Comparison of ENCODE assay signal across 35 cellular contexts in the genomic region with DNA sequence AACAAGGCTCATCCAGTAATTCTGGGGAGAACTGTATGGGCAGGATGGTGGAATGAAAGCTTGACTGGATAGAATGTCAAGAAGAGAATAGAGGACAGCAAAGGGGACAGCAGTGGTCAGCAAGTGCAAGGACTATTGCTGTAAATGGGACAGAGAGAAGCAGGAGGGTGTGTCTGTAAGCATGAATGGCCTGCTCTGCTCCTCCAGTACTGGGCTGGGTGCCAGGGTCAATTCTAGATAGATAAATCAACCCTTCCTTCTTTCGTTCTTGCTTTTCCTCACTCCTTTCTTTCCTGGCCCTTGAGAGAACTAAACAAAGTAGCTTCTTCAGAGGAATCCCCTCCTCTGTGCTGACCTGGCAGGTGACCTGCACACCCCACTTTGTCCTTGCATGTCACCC.
"Had no signal": no experiment of that assay in that cellular context is flagged by ENCODE, and none has a peak within 500 bp of the region (broad histone marks: within the 10 kb centered on the region; RNA-seq: fewer than 3 reads in every experiment).

No MANE protein-coding gene starts in this region.

- H3K27ac Mint-ChIP-seq: activated CD4-positive, alpha-beta T cell treated with anti-CD3 and anti-CD28 coated beads, Interleukin-2, amount 10 ng/mL, durations not matched to agents 7 days and 5 days; activated CD8-positive, alpha-beta T cell treated with anti-CD3 and anti-CD28 coated beads, Interleukin-2, amount 10 ng/mL, durations not matched to agents 7 days and 5 days; activated naive CD4-positive, alpha-beta T cell treated with anti-CD3 and anti-CD28 coated beads for 36 hours; activated naive CD4-positive, alpha-beta T cell treated with anti-CD3 and anti-CD28 coated beads, Interleukin-2, amount 50 U/mL, for 72 hours; activated T-helper 1 cell treated with anti-CD3 and anti-CD28 coated beads, Interleukin-12 subunit alpha, Interleukin-12 subunit beta, Interleukin-2, Interleukin-4 antibody, amounts not matched to agents 30 ng/mL and 10 ng/mL and 1 ng/mL, durations not matched to agents 14 hours and 24 hours and 36 hours; brain; T-helper 1 cell treated with Interleukin-12 subunit alpha and Interleukin-12 subunit beta and Interleukin-4 antibody, amounts not matched to agents 30 μg/mL and 1 μg/mL, for 36 hours; T-helper 2 cell treated with Interferon-gamma antibody and Interleukin-4, amounts not matched to agents 5 μg/mL and 100 μg/mL, for 36 hours had no signal

- H3K4me3 Mint-ChIP-seq: activated CD4-positive, alpha-beta T cell treated with anti-CD3 and anti-CD28 coated beads, Interleukin-2, amount 10 ng/mL, durations not matched to agents 7 days and 5 days; activated CD8-positive, alpha-beta T cell treated with anti-CD3 and anti-CD28 coated beads, Interleukin-2, amount 10 ng/mL, durations not matched to agents 7 days and 5 days; activated naive CD4-positive, alpha-beta T cell treated with anti-CD3 and anti-CD28 coated beads for 36 hours; activated T-cell treated with anti-CD3 and anti-CD28 coated beads, Interleukin-2, amount 50 U/mL, for 4 hours; activated T-helper 1 cell treated with anti-CD3 and anti-CD28 coated beads, Interleukin-12 subunit alpha, Interleukin-12 subunit beta, Interleukin-2, Interleukin-4 antibody, amounts not matched to agents 30 ng/mL and 10 ng/mL and 1 ng/mL, durations not matched to agents 14 hours and 24 hours and 36 hours; brain; T-helper 1 cell treated with Interleukin-12 subunit alpha and Interleukin-12 subunit beta and Interleukin-4 antibody, amounts not matched to agents 30 μg/mL and 1 μg/mL, for 36 hours; T-helper 2 cell treated with Interferon-gamma antibody and Interleukin-4, amounts not matched to agents 5 μg/mL and 100 μg/mL, for 36 hours had no signal

- H3K9ac ChIP-seq: SK-N-SH had no signal

- H3K27me3 Mint-ChIP-seq: activated CD4-positive, alpha-beta T cell treated with anti-CD3 and anti-CD28 coated beads, Interleukin-2, amount 10 ng/mL, durations not matched to agents 7 days and 5 days; brain had no signal

- H3K36me3 ChIP-seq: Peyer's patch, SJSA1 had no signal

- DNase-seq: activated CD4-positive, alpha-beta T cell treated with anti-CD3 and anti-CD28 coated beads, Interleukin-2, amount 10 ng/mL, durations not matched to agents 7 days and 5 days; activated CD4-positive, alpha-beta T cell treated with anti-CD3 and anti-CD28 coated beads, Interleukin-2, amount 50 U/mL, for 48 hours; activated CD8-positive, alpha-beta memory T cell treated with anti-CD3 and anti-CD28 coated beads, Interleukin-2, amount 50 U/mL, for 4 hours; activated CD8-positive, alpha-beta T cell treated with anti-CD3 and anti-CD28 coated beads, Interleukin-2, amount 10 ng/mL, durations not matched to agents 7 days and 5 days; activated gamma-delta T cell treated with Interleukin-2 at 50 U/mL for 16 hours; activated naive CD4-positive, alpha-beta T cell treated with anti-CD3 and anti-CD28 coated beads for 36 hours; activated T-cell treated with anti-CD3 and anti-CD28 coated beads for 4 hours; activated T-cell treated with anti-CD3 and anti-CD28 coated beads, Interleukin-2, amount 50 U/mL, for 4 hours; anterior cingulate cortex; caudate nucleus; Kasumi-1; KG1; MM.1S; MV-4-11; NCI-H1092 treated with DMSO at 0.1 percent for 48 hours; NCI-H1417; NCI-H146; NCI-H187; NCI-H2081 treated with DMSO at 0.1 percent for 48 hours; NCI-H226; NCI-H446 treated with DMSO at 0.1 percent for 48 hours; NCI-H524; NCI-H69; NK-92 treated with Interleukin-12 subunit alpha and Interleukin-12 subunit beta, amount 100 ng/mL, for 24 hours; PC-3; Peyer's patch; RPMI8226; SHP77 treated with DMSO at 0.1 percent for 48 hours; SK-N-SH had no signal

- H3K4me1 ChIP-seq: Peyer's patch, SJSA1 had no signal

- H3K36me3 Mint-ChIP-seq: brain had no signal

- H3K27ac ChIP-seq: Peyer's patch, SJSA1 had no signal

- H3K4me1 Mint-ChIP-seq: brain had no signal

- H3K9me3 ChIP-seq: Peyer's patch, SJSA1, SK-N-SH had no signal

- H3K9me3 Mint-ChIP-seq: activated T-cell treated with anti-CD3 and anti-CD28 coated beads, Interleukin-2, amount 50 U/mL, for 4 hours; T-helper 1 cell treated with Interleukin-12 subunit alpha and Interleukin-12 subunit beta and Interleukin-4 antibody, amounts not matched to agents 30 μg/mL and 1 μg/mL, for 36 hours; T-helper 2 cell treated with Interferon-gamma antibody and Interleukin-4, amounts not matched to agents 5 μg/mL and 100 μg/mL, for 36 hours had no signal

- H3K4me3 ChIP-seq: Peyer's patch, SJSA1 had no signal

- H3K27me3 ChIP-seq: Peyer's patch, SJSA1 had no signal
